ENCODE assay signal across 1 cellular context in the genomic region with DNA sequence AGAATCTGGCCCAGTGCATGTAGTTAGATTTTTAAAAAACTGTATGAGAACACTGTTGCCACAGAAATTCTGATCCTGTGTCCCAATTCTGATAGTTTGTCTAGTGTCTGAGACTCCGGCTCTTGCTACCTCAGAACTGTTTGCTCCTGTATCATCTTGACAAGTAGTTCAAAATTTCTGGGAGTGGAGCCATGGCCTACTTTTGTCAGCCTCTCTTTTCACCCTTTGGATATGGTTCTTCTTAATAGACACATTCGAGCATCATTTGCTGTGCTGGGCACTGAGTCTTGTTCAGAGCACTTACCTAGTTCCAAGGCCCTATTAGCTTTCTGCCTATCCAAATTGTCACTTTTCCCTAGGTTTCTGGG.
TF ChIP-seq lines count a peak whose summit lies in the region.

No MANE protein-coding gene starts in this region.

TF ChIP-seq in GM23338, 12 proteins besides CTCF, POLR2A, EP300 and RAD21 (continued from another document):
- TF ChIP-seq ETS1 (IDR thresholded peaks at IDR 0.05) (no peak), STAT1 (IDR thresholded peaks at IDR 0.05; ENCODE audit: unreplicated experiment) (no peak), CREB1 (CRISPR knock-in tag; IDR thresholded peaks at IDR 0.05; ENCODE audit: low read depth) (no peak), ZNF331 (CRISPR knock-in tag; IDR thresholded peaks at IDR 0.05; ENCODE audit: low read depth) (no peak), JUNB (IDR thresholded peaks at IDR 0.05; ENCODE audit: unreplicated experiment) (no peak), ZNF114 (CRISPR knock-in tag; IDR thresholded peaks at IDR 0.05) (no peak), REST (IDR thresholded peaks at IDR 0.05; ENCODE audit: unreplicated experiment) (no peak)
